18 cellular contexts compared by ENCODE assay signal in genomic region chr20:13991955-13992354, GRCh38. TPM values are rescaled to one million over a fixed set of nuclear protein-coding genes. Genes with fewer than 3 reads are reported as not detected.
"Had no signal": no experiment of that assay in that cellular context is flagged by ENCODE, and none has a peak within 500 bp of the region (broad histone marks: within the 10 kb centered on the region; RNA-seq: fewer than 3 reads in every experiment).

No MANE protein-coding gene starts in this region.

RNA-seq across cellular contexts. Expression of gene SEL1L2, which starts 1.5 kb away (rescaled TPM):
- total RNA-seq: naive thymus-derived CD4-positive, alpha-beta T cell; naive thymus-derived CD8-positive, alpha-beta T cell; natural killer cell; natural killer cell treated with Interleukin-12 subunit alpha and Interleukin-12 subunit beta and Interleukin-15 and Interleukin-18, amount 100 ng/mL, for 72 hours; osteocyte; pancreas; progenitor cell of endocrine pancreas; pulmonary artery endothelial cell; renal cortical epithelial cell; right atrium auricular region; right cardiac atrium; right lobe of liver; sciatic nerve; skeletal muscle tissue; smooth muscle cell; spleen had no signal
- polyA plus RNA-seq: naive thymus-derived CD4-positive, alpha-beta T cell; naive thymus-derived CD8-positive, alpha-beta T cell; neural cell; small intestine; smooth muscle cell had no signal

RNA-seq across cellular contexts. Expression of gene MACROD2, which starts 3.4 kb away (rescaled TPM):
- total RNA-seq: natural killer cell treated with Interleukin-12 subunit alpha and Interleukin-12 subunit beta and Interleukin-15 and Interleukin-18, amount 100 ng/mL, for 72 hours had no signal
- polyA plus RNA-seq: naive thymus-derived CD4-positive, alpha-beta T cell had no signal
